ENCODE assay signal across 18 cellular contexts in genomic region chr6:24723270-24723669, GRCh38. TPM values are rescaled to one million over a fixed set of nuclear protein-coding genes. Genes with fewer than 3 reads are reported as not detected.
DNase-seq lines count a peak whose midpoint lies in the region; ATAC-seq and TF ChIP-seq lines count a peak whose summit lies in the region.
"Had no signal": no experiment of that assay in that cellular context is flagged by ENCODE, and none has a peak within 500 bp of the region (broad histone marks: within the 10 kb centered on the region; RNA-seq: fewer than 3 reads in every experiment).

No MANE protein-coding gene starts in this region.

- no peaks in the 10 kb centered on the region for H3K9me3 ChIP-seq in GM23248 (ENCODE audit: low read depth)
- H3K9me3 ChIP-seq: SJCRH30 had no signal

- no peaks in the 10 kb centered on the region for H3K27me3 ChIP-seq in GM23248 (replicated peaks; ENCODE audit: insufficient read depth)
- H3K27me3 ChIP-seq: SJCRH30 had no signal

- peaks cover 1% of the 10 kb centered on the region for H3K9me3 Mint-ChIP-seq in activated CD4-positive, alpha-beta T cell treated with anti-CD3 and anti-CD28 coated beads, Interleukin-2, amount 10 ng/mL, durations not matched to agents 24 days and 14 days
- H3K9me3 Mint-ChIP-seq in activated CD4-positive, alpha-beta T cell treated with anti-CD3 and anti-CD28 coated beads, Interleukin-2, amount 10 ng/mL, durations not matched to agents 7 days and 5 days, result peaks cover under 1% of the 10 kb centered on the region
- H3K9me3 Mint-ChIP-seq in activated T-helper 1 cell treated with anti-CD3 and anti-CD28 coated beads, Interleukin-12 subunit alpha, Interleukin-12 subunit beta, Interleukin-2, Interleukin-4 antibody, amounts not matched to agents 30 ng/mL and 10 ng/mL and 1 ng/mL, durations not matched to agents 14 hours and 24 hours and 36 hours, result no peaks in the 10 kb centered on the region
- H3K9me3 Mint-ChIP-seq in neural crest cell, result no peaks in the 10 kb centered on the region
- H3K9me3 Mint-ChIP-seq: HFFc6 had no signal

- 0 out of 2 replicates have a peak, but pooled peaks cover 7% of the 10 kb centered on the region for H3K4me1 ChIP-seq in GM23248 (ENCODE audit: insufficient read depth)

- H3K4me2 ChIP-seq in GM23248 (ENCODE audit: unreplicated experiment), result no peak overlapping the region

- no peak overlapping the region for H3K4me3 ChIP-seq in GM23248
- H3K4me3 ChIP-seq in coronary artery, result no peak overlapping the region
- H3K4me3 ChIP-seq: SJCRH30 had no signal

- H3K27ac ChIP-seq in GM23248 (no peak overlapping the region), coronary artery (no peak overlapping the region)
- H3K27ac ChIP-seq: C4-2B, RWPE1, SJCRH30 had no signal

- in situ Hi-C loops in GM23248 (cut with MboI), result no loop called here

- peak overlapping the region; percentile 13; the same call in 1 of the 2 replicates for H2AFZ ChIP-seq in GM23248

- TF ChIP-seq CTCF in neural crest cell (conservative IDR thresholded peaks at IDR 0.05) (no peak), coronary artery (IDR thresholded peaks at IDR 0.05) (no peak)

- peaks cover 24% of the 10 kb centered on the region for H3K79me2 ChIP-seq in GM23248 (ENCODE audit: insufficient read depth)

- intact Hi-C loops in activated CD4-positive, alpha-beta T cell treated with anti-CD3 and anti-CD28 coated beads, Interleukin-2, amount 10 ng/mL, durations not matched to agents 24 days and 14 days (cut with micrococcal nuclease), result loop anchor here (5.0 to 10.0 kb wide), 2 partner anchors 212 to 294 kb away; partner anchors contain the start of gene RIPOR2
- intact Hi-C loops in activated T-helper 1 cell treated with anti-CD3 and anti-CD28 coated beads, Interleukin-12 subunit alpha, Interleukin-12 subunit beta, Interleukin-2, Interleukin-4 antibody, amounts not matched to agents 30 ng/mL and 10 ng/mL and 1 ng/mL, durations not matched to agents 14 hours and 24 hours and 36 hours (cut with micrococcal nuclease), result loop anchor here (5.0 kb wide), 2 partner anchors 76 to 394 kb away; partner anchors contain the start of gene KIAA0319

- H3K9ac ChIP-seq in GM23248, result no peak overlapping the region

- peaks cover 13% of the 10 kb centered on the region for H3K4me1 Mint-ChIP-seq in activated CD4-positive, alpha-beta T cell treated with anti-CD3 and anti-CD28 coated beads, Interleukin-2, amount 10 ng/mL, durations not matched to agents 24 days and 14 days
- peaks cover 14% of the 10 kb centered on the region for H3K4me1 Mint-ChIP-seq in activated CD4-positive, alpha-beta T cell treated with anti-CD3 and anti-CD28 coated beads, Interleukin-2, amount 10 ng/mL, durations not matched to agents 7 days and 5 days
- peaks cover 23% of the 10 kb centered on the region for H3K4me1 Mint-ChIP-seq in activated T-helper 1 cell treated with anti-CD3 and anti-CD28 coated beads, Interleukin-12 subunit alpha, Interleukin-12 subunit beta, Interleukin-2, Interleukin-4 antibody, amounts not matched to agents 30 ng/mL and 10 ng/mL and 1 ng/mL, durations not matched to agents 14 hours and 24 hours and 36 hours (ENCODE audit: low read depth)
- H3K4me1 Mint-ChIP-seq in neural crest cell, result peaks cover 20% of the 10 kb centered on the region

- DNase-seq in activated CD4-positive, alpha-beta T cell treated with anti-CD3 and anti-CD28 coated beads, Interleukin-2, amount 10 ng/mL, durations not matched to agents 24 days and 14 days, result no peak
- no peak for DNase-seq in activated CD4-positive, alpha-beta T cell treated with anti-CD3 and anti-CD28 coated beads, Interleukin-2, amount 10 ng/mL, durations not matched to agents 7 days and 5 days
- DNase-seq in GM23248, result no peak
- DNase-seq in activated T-helper 1 cell treated with anti-CD3 and anti-CD28 coated beads, Interleukin-12 subunit alpha, Interleukin-12 subunit beta, Interleukin-2, Interleukin-4 antibody, amounts not matched to agents 30 ng/mL and 10 ng/mL and 1 ng/mL, durations not matched to agents 14 hours and 24 hours and 36 hours (ENCODE audit: low spot score), result no peak
- no peak for DNase-seq in neural crest cell (ENCODE audit: low read depth, low spot score)
- no peak for DNase-seq in 8988T
- DNase-seq in coronary artery (ENCODE audit: low spot score), result no peak
- DNase-seq: GOT3, HFFc6, MM.1S, NCI-H1105, NCI-H187 treated with DMSO at 0.1 percent for 48 hours, NCI-H446, SJCRH30 had no signal

- peaks cover 10% of the 10 kb centered on the region; the same call in 1 of the 2 replicates for H4K20me1 ChIP-seq in GM23248 (ENCODE audit: insufficient read depth)

- peak overlapping the region; percentile 3 for H3K27ac Mint-ChIP-seq in activated CD4-positive, alpha-beta T cell treated with anti-CD3 and anti-CD28 coated beads, Interleukin-2, amount 10 ng/mL, durations not matched to agents 24 days and 14 days
- H3K27ac Mint-ChIP-seq in activated CD4-positive, alpha-beta T cell treated with anti-CD3 and anti-CD28 coated beads, Interleukin-2, amount 10 ng/mL, durations not matched to agents 7 days and 5 days, result no peak overlapping the region
- peak overlapping the region; percentile 9 for H3K27ac Mint-ChIP-seq in activated T-helper 1 cell treated with anti-CD3 and anti-CD28 coated beads, Interleukin-12 subunit alpha, Interleukin-12 subunit beta, Interleukin-2, Interleukin-4 antibody, amounts not matched to agents 30 ng/mL and 10 ng/mL and 1 ng/mL, durations not matched to agents 14 hours and 24 hours and 36 hours
- H3K27ac Mint-ChIP-seq in neural crest cell (ENCODE audit: unreplicated experiment), result no peak overlapping the region

- peaks cover 4% of the 10 kb centered on the region; the same call in 1 of the 2 replicates for H3K36me3 ChIP-seq in GM23248 (ENCODE audit: low read depth)
- H3K36me3 ChIP-seq: SJCRH30 had no signal

- H3K36me3 Mint-ChIP-seq in activated CD4-positive, alpha-beta T cell treated with anti-CD3 and anti-CD28 coated beads, Interleukin-2, amount 10 ng/mL, durations not matched to agents 24 days and 14 days (ENCODE audit: low read depth), result peaks cover 14% of the 10 kb centered on the region
- H3K36me3 Mint-ChIP-seq in activated CD4-positive, alpha-beta T cell treated with anti-CD3 and anti-CD28 coated beads, Interleukin-2, amount 10 ng/mL, durations not matched to agents 7 days and 5 days (ENCODE audit: low read depth), result peaks cover 16% of the 10 kb centered on the region
- H3K36me3 Mint-ChIP-seq in activated T-helper 1 cell treated with anti-CD3 and anti-CD28 coated beads, Interleukin-12 subunit alpha, Interleukin-12 subunit beta, Interleukin-2, Interleukin-4 antibody, amounts not matched to agents 30 ng/mL and 10 ng/mL and 1 ng/mL, durations not matched to agents 14 hours and 24 hours and 36 hours (ENCODE audit: low read depth), result peaks cover 10% of the 10 kb centered on the region
- peaks cover under 1% of the 10 kb centered on the region for H3K36me3 Mint-ChIP-seq in neural crest cell (ENCODE audit: low read depth)

- WGBS in GM23248 (ENCODE audit: low coverage in 1 of 2, low lambda C conversion rate in 2 of 2, missing lambda C conversion rate in 2 of 2), 2 experiments, result 82 to 85% methylated on average over 3 of the region's 3 CpGs

- no peak overlapping the region for H3K4me3 Mint-ChIP-seq in activated CD4-positive, alpha-beta T cell treated with anti-CD3 and anti-CD28 coated beads, Interleukin-2, amount 10 ng/mL, durations not matched to agents 24 days and 14 days
- H3K4me3 Mint-ChIP-seq in activated CD4-positive, alpha-beta T cell treated with anti-CD3 and anti-CD28 coated beads, Interleukin-2, amount 10 ng/mL, durations not matched to agents 7 days and 5 days, result no peak overlapping the region
- H3K4me3 Mint-ChIP-seq in activated T-helper 1 cell treated with anti-CD3 and anti-CD28 coated beads, Interleukin-12 subunit alpha, Interleukin-12 subunit beta, Interleukin-2, Interleukin-4 antibody, amounts not matched to agents 30 ng/mL and 10 ng/mL and 1 ng/mL, durations not matched to agents 14 hours and 24 hours and 36 hours, result no peak overlapping the region
- peak overlapping the region; percentile 72 for H3K4me3 Mint-ChIP-seq in neural crest cell
- H3K4me3 Mint-ChIP-seq: HFFc6 had no signal

- POLR2A ChIA-PET in activated CD4-positive, alpha-beta T cell treated with anti-CD3 and anti-CD28 coated beads, Interleukin-2, amount 10 ng/mL, durations not matched to agents 7 days and 5 days (lab: Charles Lee), result no interaction called here

- H3K9me2 ChIP-seq in GM23248 (ENCODE audit: insufficient read depth), result no peaks in the 10 kb centered on the region

- peaks cover 17% of the 10 kb centered on the region for H3F3A ChIP-seq in GM23248 (ENCODE audit: insufficient read depth)

- ATAC-seq in GM18870 (IDR thresholded peaks at IDR 0.05; ENCODE audit: unreplicated experiment), result no peak
- ATAC-seq: HepG2 had no signal

- CTCF ChIA-PET in activated CD4-positive, alpha-beta T cell treated with anti-CD3 and anti-CD28 coated beads, Interleukin-2, amount 10 ng/mL, durations not matched to agents 7 days and 5 days (lab: Charles Lee), result interaction anchor here (0.8 to 1.7 kb wide), 2 partner anchors 10 to 13 kb away, joined by 3 read pairs; no protein-coding TSS in a partner anchor

- peaks cover under 1% of the 10 kb centered on the region for H3K27me3 Mint-ChIP-seq in activated CD4-positive, alpha-beta T cell treated with anti-CD3 and anti-CD28 coated beads, Interleukin-2, amount 10 ng/mL, durations not matched to agents 24 days and 14 days
- peaks cover 3% of the 10 kb centered on the region for H3K27me3 Mint-ChIP-seq in activated CD4-positive, alpha-beta T cell treated with anti-CD3 and anti-CD28 coated beads, Interleukin-2, amount 10 ng/mL, durations not matched to agents 7 days and 5 days
- H3K27me3 Mint-ChIP-seq in activated T-helper 1 cell treated with anti-CD3 and anti-CD28 coated beads, Interleukin-12 subunit alpha, Interleukin-12 subunit beta, Interleukin-2, Interleukin-4 antibody, amounts not matched to agents 30 ng/mL and 10 ng/mL and 1 ng/mL, durations not matched to agents 14 hours and 24 hours and 36 hours (ENCODE audit: insufficient read depth), result no peaks in the 10 kb centered on the region
- peaks cover 7% of the 10 kb centered on the region for H3K27me3 Mint-ChIP-seq in neural crest cell (ENCODE audit: low read depth)

RNA-seq across cellular contexts. Expression of gene C6orf62, which starts 4.3 kb away (rescaled TPM):
- total RNA-seq in activated CD4-positive, alpha-beta T cell treated with anti-CD3 and anti-CD28 coated beads, Interleukin-2, amount 10 ng/mL, durations not matched to agents 24 days and 14 days, result 113 and 118 TPM in 2 replicates
- 100 to 1,000 TPM; 138 to 153 TPM for total RNA-seq in activated CD4-positive, alpha-beta T cell treated with anti-CD3 and anti-CD28 coated beads, Interleukin-2, amount 10 ng/mL, durations not matched to agents 7 days and 5 days
- total RNA-seq in GM23248 (2014; rRNA removed; shearing (Covaris generic)), result 107 and 118 TPM in 2 replicates
- 307 and 315 TPM in 2 replicates for polyA plus RNA-seq in GM23248 (2016; fragmentation: Nextera tagmentation; extraction: Ambion mirVana)
- 109 TPM in 2 replicates for total RNA-seq in activated T-helper 1 cell treated with anti-CD3 and anti-CD28 coated beads, Interleukin-12 subunit alpha, Interleukin-12 subunit beta, Interleukin-2, Interleukin-4 antibody, amounts not matched to agents 30 ng/mL and 10 ng/mL and 1 ng/mL, durations not matched to agents 14 hours and 24 hours and 36 hours
- total RNA-seq in neural crest cell, result 85.0 and 85.3 TPM in 2 replicates

RNA-seq across cellular contexts. Expression of gene GMNN, which starts 51.5 kb away (rescaled TPM):
- 71.0 and 76.8 TPM in 2 replicates for total RNA-seq in activated CD4-positive, alpha-beta T cell treated with anti-CD3 and anti-CD28 coated beads, Interleukin-2, amount 10 ng/mL, durations not matched to agents 24 days and 14 days
- 10 to 100 TPM; 63.2 to 70.3 TPM for total RNA-seq in activated CD4-positive, alpha-beta T cell treated with anti-CD3 and anti-CD28 coated beads, Interleukin-2, amount 10 ng/mL, durations not matched to agents 7 days and 5 days
- total RNA-seq in GM23248 (2014; rRNA removed; shearing (Covaris generic)), result 8.4 and 16.2 TPM in 2 replicates
- polyA plus RNA-seq in GM23248 (2016; fragmentation: Nextera tagmentation; extraction: Ambion mirVana), result 25.0 and 26.5 TPM in 2 replicates
- total RNA-seq in activated T-helper 1 cell treated with anti-CD3 and anti-CD28 coated beads, Interleukin-12 subunit alpha, Interleukin-12 subunit beta, Interleukin-2, Interleukin-4 antibody, amounts not matched to agents 30 ng/mL and 10 ng/mL and 1 ng/mL, durations not matched to agents 14 hours and 24 hours and 36 hours, result 80.8 and 83.5 TPM in 2 replicates
- 112 and 118 TPM in 2 replicates for total RNA-seq in neural crest cell

RNA-seq across cellular contexts. Expression of gene ACOT13, which starts 56.4 kb away (rescaled TPM):
- total RNA-seq in activated CD4-positive, alpha-beta T cell treated with anti-CD3 and anti-CD28 coated beads, Interleukin-2, amount 10 ng/mL, durations not matched to agents 24 days and 14 days, result 25.3 and 30.0 TPM in 2 replicates
- 10 to 100 TPM; 16.0 to 18.3 TPM for total RNA-seq in activated CD4-positive, alpha-beta T cell treated with anti-CD3 and anti-CD28 coated beads, Interleukin-2, amount 10 ng/mL, durations not matched to agents 7 days and 5 days
- total RNA-seq in GM23248 (2014; rRNA removed; shearing (Covaris generic)), result 1.8 and 3.4 TPM in 2 replicates
- 26.2 and 27.7 TPM in 2 replicates for polyA plus RNA-seq in GM23248 (2016; fragmentation: Nextera tagmentation; extraction: Ambion mirVana)
- total RNA-seq in activated T-helper 1 cell treated with anti-CD3 and anti-CD28 coated beads, Interleukin-12 subunit alpha, Interleukin-12 subunit beta, Interleukin-2, Interleukin-4 antibody, amounts not matched to agents 30 ng/mL and 10 ng/mL and 1 ng/mL, durations not matched to agents 14 hours and 24 hours and 36 hours, result 27.0 and 27.4 TPM in 2 replicates
- total RNA-seq in neural crest cell, result 27.4 and 30.3 TPM in 2 replicates

RNA-seq across cellular contexts. Expression of gene TDP2, which starts 56.6 kb away (rescaled TPM):
- total RNA-seq in activated CD4-positive, alpha-beta T cell treated with anti-CD3 and anti-CD28 coated beads, Interleukin-2, amount 10 ng/mL, durations not matched to agents 24 days and 14 days, result 45.3 and 45.9 TPM in 2 replicates
- total RNA-seq in activated CD4-positive, alpha-beta T cell treated with anti-CD3 and anti-CD28 coated beads, Interleukin-2, amount 10 ng/mL, durations not matched to agents 7 days and 5 days, result 10 to 100 TPM; 43.0 to 47.1 TPM
- 18.6 and 24.9 TPM in 2 replicates for total RNA-seq in GM23248 (2014; rRNA removed; shearing (Covaris generic))
- 32.4 and 34.5 TPM in 2 replicates for polyA plus RNA-seq in GM23248 (2016; fragmentation: Nextera tagmentation; extraction: Ambion mirVana)
- total RNA-seq in activated T-helper 1 cell treated with anti-CD3 and anti-CD28 coated beads, Interleukin-12 subunit alpha, Interleukin-12 subunit beta, Interleukin-2, Interleukin-4 antibody, amounts not matched to agents 30 ng/mL and 10 ng/mL and 1 ng/mL, durations not matched to agents 14 hours and 24 hours and 36 hours, result 46.1 and 47.4 TPM in 2 replicates
- 44.6 and 44.9 TPM in 2 replicates for total RNA-seq in neural crest cell

Comparison
In these comparisons a context has a peak if more than half of its experiments do, and no peak if none do; other contexts are left out.
1. H3K27ac Mint-ChIP-seq: peak in activated CD4-positive, alpha-beta T cell treated with anti-CD3 and anti-CD28 coated beads, Interleukin-2, amount 10 ng/mL, durations not matched to agents 24 days and 14 days (single experiment) and activated T-helper 1 cell treated with anti-CD3 and anti-CD28 coated beads, Interleukin-12 subunit alpha, Interleukin-12 subunit beta, Interleukin-2, Interleukin-4 antibody, amounts not matched to agents 30 ng/mL and 10 ng/mL and 1 ng/mL, durations not matched to agents 14 hours and 24 hours and 36 hours (single experiment); none in activated CD4-positive, alpha-beta T cell treated with anti-CD3 and anti-CD28 coated beads, Interleukin-2, amount 10 ng/mL, durations not matched to agents 7 days and 5 days (single experiment) and neural crest cell (single experiment).